ENCODE assay signal across 20 cellular contexts in the genomic region with DNA sequence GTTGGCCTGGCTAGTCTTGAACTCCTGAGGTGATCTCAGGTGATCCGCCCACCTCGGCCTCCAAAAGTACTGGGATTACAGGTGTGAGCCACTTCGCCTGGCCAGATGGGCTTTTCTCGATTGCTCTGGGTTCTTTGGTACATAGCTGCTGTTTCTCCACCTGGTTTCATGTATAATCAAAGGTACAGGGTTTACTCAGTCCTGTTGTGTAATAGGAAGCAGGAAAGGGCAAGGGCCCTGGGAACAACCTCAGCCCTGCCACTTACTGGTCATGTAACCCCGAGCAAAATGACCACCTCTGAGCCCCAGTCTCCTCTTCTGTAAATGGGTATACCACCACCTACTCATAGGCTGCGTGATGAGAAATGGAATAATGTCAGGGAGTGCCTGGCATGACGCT.
"Had no signal": no experiment of that assay in that cellular context is flagged by ENCODE, and none has a peak within 500 bp of the region (broad histone marks: within the 10 kb centered on the region; RNA-seq: fewer than 3 reads in every experiment).

No MANE protein-coding gene starts in this region.

- H3K27me3 Mint-ChIP-seq: activated CD4-positive, alpha-beta memory T cell treated with anti-CD3 and anti-CD28 coated beads for 36 hours; activated CD4-positive, alpha-beta T cell treated with anti-CD3 and anti-CD28 coated beads for 36 hours; activated CD8-positive, alpha-beta memory T cell treated with anti-CD3 and anti-CD28 coated beads, Interleukin-2, amount 10 ng/mL, durations not matched to agents 7 days and 5 days; naive thymus-derived CD8-positive, alpha-beta T cell; progenitor cell of endocrine pancreas had no signal

- H3K9me3 Mint-ChIP-seq: activated CD4-positive, alpha-beta memory T cell treated with anti-CD3 and anti-CD28 coated beads for 36 hours; activated naive CD4-positive, alpha-beta T cell treated with anti-CD3 and anti-CD28 coated beads, Interleukin-2, amount 50 U/mL, for 72 hours; dendritic cell treated with granulocyte-macrophage colony-stimulating factor and Interleukin-4, amounts not matched to agents 40 ng/mL and 50 ng/mL, for 4 days; naive thymus-derived CD8-positive, alpha-beta T cell; WTC11 had no signal

- H3K4me1 Mint-ChIP-seq: WTC11 had no signal

- H3K27ac Mint-ChIP-seq: activated CD4-positive, alpha-beta memory T cell treated with anti-CD3 and anti-CD28 coated beads for 36 hours; activated CD4-positive, alpha-beta T cell treated with anti-CD3 and anti-CD28 coated beads for 36 hours; activated CD8-positive, alpha-beta memory T cell treated with anti-CD3 and anti-CD28 coated beads, Interleukin-2, amount 10 ng/mL, durations not matched to agents 7 days and 5 days; dendritic cell treated with granulocyte-macrophage colony-stimulating factor and Interleukin-4, amounts not matched to agents 40 ng/mL and 50 ng/mL, for 4 days; progenitor cell of endocrine pancreas; WTC11 had no signal

- ATAC-seq: activated CD4-positive, alpha-beta T cell treated with anti-CD3 and anti-CD28 coated beads for 36 hours; activated CD8-positive, alpha-beta memory T cell treated with anti-CD3 and anti-CD28 coated beads, Interleukin-2, amount 10 ng/mL, durations not matched to agents 7 days and 5 days; left ventricle myocardium superior; naive thymus-derived CD8-positive, alpha-beta T cell; WTC11 had no signal

- H3K4me1 ChIP-seq: vagina had no signal

- DNase-seq: activated CD4-positive, alpha-beta memory T cell treated with anti-CD3 and anti-CD28 coated beads for 36 hours; activated CD4-positive, alpha-beta T cell treated with anti-CD3 and anti-CD28 coated beads for 36 hours; activated CD8-positive, alpha-beta memory T cell treated with anti-CD3 and anti-CD28 coated beads, Interleukin-2, amount 10 ng/mL, durations not matched to agents 7 days and 5 days; activated gamma-delta T cell treated with Interleukin-2 at 50 U/mL for 16 hours; activated T-cell treated with anti-CD3 and anti-CD28 coated beads for 4 hours; effector CD4-positive, alpha-beta T cell; left ventricle myocardium superior; naive thymus-derived CD8-positive, alpha-beta T cell; spleen; stimulated activated CD4-positive, alpha-beta T cell treated with anti-CD3 and anti-CD28 coated beads, Interleukin-4, amount 100 ng/mL, for 1 hour; stimulated activated naive CD4-positive, alpha-beta T cell; T-helper 1 cell; T-helper 9 cell; testis had no signal

- H3K4me3 Mint-ChIP-seq: activated CD4-positive, alpha-beta memory T cell treated with anti-CD3 and anti-CD28 coated beads for 36 hours; activated CD4-positive, alpha-beta T cell treated with anti-CD3 and anti-CD28 coated beads for 36 hours; activated CD8-positive, alpha-beta memory T cell treated with anti-CD3 and anti-CD28 coated beads, Interleukin-2, amount 10 ng/mL, durations not matched to agents 7 days and 5 days; dendritic cell treated with granulocyte-macrophage colony-stimulating factor and Interleukin-4, amounts not matched to agents 40 ng/mL and 50 ng/mL, for 4 days; naive thymus-derived CD8-positive, alpha-beta T cell; WTC11 had no signal

- H3K27me3 ChIP-seq: hepatocyte, spleen, testis, vagina had no signal

- H3K9me3 ChIP-seq: spleen, testis, vagina had no signal

- H3K4me3 ChIP-seq: hepatocyte, spleen, testis, vagina had no signal

- H3K27ac ChIP-seq: hepatocyte, spleen, testis, vagina had no signal
